In the genomic region with DNA sequence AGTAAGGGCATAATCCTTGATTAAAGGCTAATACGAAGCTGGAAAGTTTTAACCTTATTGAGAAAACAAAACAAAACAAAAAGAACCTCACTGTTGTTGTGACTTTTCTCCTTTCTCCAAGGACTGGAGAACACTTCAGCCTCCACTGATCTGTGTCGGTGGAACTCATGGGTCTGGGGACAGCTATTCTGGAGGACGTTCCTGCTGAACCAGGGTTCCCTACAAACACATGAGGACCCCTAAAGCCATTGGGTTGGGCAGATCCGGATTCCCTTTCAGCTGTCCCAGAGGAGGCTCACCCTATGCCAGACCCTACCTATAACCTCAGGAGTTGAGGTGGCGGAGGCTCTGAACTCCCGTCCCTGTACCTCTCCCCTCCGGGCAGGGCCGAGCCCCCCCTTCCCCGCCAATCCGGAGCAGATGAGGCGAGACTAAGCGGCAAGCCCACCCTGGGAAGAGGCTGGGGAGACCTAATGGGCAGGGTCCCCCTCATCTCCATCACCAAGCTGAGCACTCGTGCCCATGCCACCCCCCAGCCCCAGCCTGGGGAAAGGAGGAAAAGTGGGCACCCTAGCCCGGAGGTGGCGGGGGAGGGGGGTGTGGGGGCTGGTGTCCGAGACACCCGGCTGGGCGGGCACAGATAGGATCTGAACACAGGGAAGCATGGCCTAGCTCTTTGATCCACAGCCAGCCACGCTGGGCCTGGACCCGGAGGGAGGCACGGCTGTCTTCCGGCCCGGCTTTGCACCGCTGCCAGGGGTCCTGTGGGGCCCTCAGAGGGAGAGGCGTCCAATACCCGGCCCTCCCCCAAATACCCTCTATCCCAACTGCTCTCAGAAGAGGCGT, we compare ENCODE assay signal across 14 cellular contexts. TPM values are rescaled to one million over a fixed set of nuclear protein-coding genes. Genes with fewer than 3 reads are reported as not detected.
DNase-seq lines count a peak whose midpoint lies in the region; ATAC-seq and TF ChIP-seq lines count a peak whose summit lies in the region.
"Had no signal": no experiment of that assay in that cellular context is flagged by ENCODE, and none has a peak within 500 bp of the region (broad histone marks: within the 10 kb centered on the region; RNA-seq: fewer than 3 reads in every experiment).

No MANE protein-coding gene starts in this region.

- no peaks in the 10 kb centered on the region for H3K36me3 Mint-ChIP-seq in natural killer cell treated with Interleukin-12 subunit alpha and Interleukin-12 subunit beta and Interleukin-15 and Interleukin-18, amount 100 ng/mL, for 72 hours

- 44 to 48% methylated on average over 25 to 27 of the region's 27 CpGs for WGBS in aorta, 2 donors

- H3K36me3 ChIP-seq in left ventricle myocardium inferior (no peaks in the 10 kb centered on the region), ascending aorta (no peaks in the 10 kb centered on the region), aorta (ENCODE audit: control insufficient read depth in 1 of 2, insufficient read depth in 2 of 2, low read length in 1 of 2) (no peaks in the 10 kb centered on the region)
- H3K36me3 ChIP-seq: tibial artery had no signal

- no peak overlapping the region for H3K27ac ChIP-seq in left ventricle myocardium inferior (replicated peaks)
- H3K27ac ChIP-seq in ascending aorta = no peak overlapping the region
- H3K27ac ChIP-seq in aorta (ENCODE audit: low read depth in 1 of 2, low read length in 2 of 2) = no peak overlapping the region
- H3K27ac ChIP-seq: tibial artery had no signal

- H3K9me3 Mint-ChIP-seq in natural killer cell treated with Interleukin-12 subunit alpha and Interleukin-12 subunit beta and Interleukin-15 and Interleukin-18, amount 100 ng/mL, for 72 hours = no peaks in the 10 kb centered on the region

- H3K9me3 ChIP-seq in left ventricle myocardium inferior (replicated peaks) (no peaks in the 10 kb centered on the region), ascending aorta (no peaks in the 10 kb centered on the region), aorta (ENCODE audit: control insufficient read depth, low read length) (no peaks in the 10 kb centered on the region)
- H3K9me3 ChIP-seq: tibial artery had no signal

- no peak for ATAC-seq in left cardiac atrium
- ATAC-seq in natural killer cell treated with Interleukin-12 subunit alpha and Interleukin-12 subunit beta and Interleukin-15 and Interleukin-18, amount 100 ng/mL, for 72 hours = no peak
- ATAC-seq in aorta (ENCODE audit: low FRiP score) = peak; percentile 2
- no peak for ATAC-seq in HG03571 (IDR thresholded peaks at IDR 0.05; ENCODE audit: unreplicated experiment)

- H3K4me3 Mint-ChIP-seq in natural killer cell treated with Interleukin-12 subunit alpha and Interleukin-12 subunit beta and Interleukin-15 and Interleukin-18, amount 100 ng/mL, for 72 hours = peak overlapping the region; percentile 82

- peaks cover 18 to 43% of the 10 kb centered on the region in 2 donors for H3K4me1 Mint-ChIP-seq in natural killer cell treated with Interleukin-12 subunit alpha and Interleukin-12 subunit beta and Interleukin-15 and Interleukin-18, amount 100 ng/mL, for 72 hours (ENCODE audit: low read depth in 2 of 2)

- DNase-seq in left ventricle myocardium inferior (no peak), left cardiac atrium (no peak), ascending aorta (ENCODE audit: low spot score in 2 of 2) (no peak), aorta (no peak), posterior cingulate gyrus (no peak), LoVo (ENCODE audit: low spot score) (no peak)
- DNase-seq in natural killer cell treated with Interleukin-12 subunit alpha and Interleukin-12 subunit beta and Interleukin-15 and Interleukin-18, amount 100 ng/mL, for 72 hours (ENCODE audit: low spot score) = no peak
- DNase-seq: cerebellar nuclear complex; islet precursor cell; KBM-7; NCI-H2029 treated with DMSO at 0.1 percent for 48 hours; stimulated activated CD4-positive, alpha-beta T cell treated with anti-CD3 and anti-CD28 coated beads, Interleukin-4, amount 100 ng/mL, for 1 hour; tibial artery had no signal

- intact Hi-C loops in left ventricle myocardium inferior (cut with micrococcal nuclease) (no loop called here), left cardiac atrium (cut with DNase I) (no loop called here), ascending aorta (cut with DNase I) (no loop called here), aorta (cut with DNase I) (no loop called here), posterior cingulate gyrus (cut with DNase I) (no loop called here)

- H3K27me3 ChIP-seq in left ventricle myocardium inferior (ENCODE audit: low read depth) (peaks cover 30% of the 10 kb centered on the region), ascending aorta (no peaks in the 10 kb centered on the region), aorta (ENCODE audit: control insufficient read depth in 1 of 2, insufficient read depth in 2 of 2, low read length in 1 of 2) (no peaks in the 10 kb centered on the region)

- peaks cover 32% of the 10 kb centered on the region for H3K4me1 ChIP-seq in left ventricle myocardium inferior
- peaks cover 0 to 14% of the 10 kb centered on the region in 2 donors for H3K4me1 ChIP-seq in ascending aorta
- H3K4me1 ChIP-seq in aorta (ENCODE audit: control insufficient read depth in 1 of 2, insufficient read depth in 2 of 2, low read length in 2 of 2) = no peaks in the 10 kb centered on the region

- peak overlapping the region; percentile 74 for H3K4me3 ChIP-seq in left ventricle myocardium inferior
- peak overlapping the region; percentile 58 to 64 for H3K4me3 ChIP-seq in ascending aorta
- H3K4me3 ChIP-seq in aorta (ENCODE audit: low read length in 2 of 2) = no peak overlapping the region

- TF ChIP-seq CTCF in left ventricle myocardium inferior (IDR thresholded peaks at IDR 0.05; ENCODE audit: borderline replicate concordance) (no peak), ascending aorta (IDR thresholded peaks at IDR 0.05) (no peak)

- peak overlapping the region in 1 of 2 donors; percentile 9 for H3K27ac Mint-ChIP-seq in natural killer cell treated with Interleukin-12 subunit alpha and Interleukin-12 subunit beta and Interleukin-15 and Interleukin-18, amount 100 ng/mL, for 72 hours

- H3K27me3 Mint-ChIP-seq in natural killer cell treated with Interleukin-12 subunit alpha and Interleukin-12 subunit beta and Interleukin-15 and Interleukin-18, amount 100 ng/mL, for 72 hours = peaks cover 0 to 12% of the 10 kb centered on the region in 2 donors

RNA-seq across cellular contexts. Expression of a gene that starts 1.5 kb away (rescaled TPM):
- total RNA-seq in left ventricle myocardium inferior = 3.0 TPM
- total RNA-seq in left cardiac atrium = 1 to 10 TPM; 2.4 to 3.3 TPM
- total RNA-seq in ascending aorta = 12.1 TPM
- 1 to 10 TPM; 2.6 to 6.1 TPM for total RNA-seq in natural killer cell treated with Interleukin-12 subunit alpha and Interleukin-12 subunit beta and Interleukin-15 and Interleukin-18, amount 100 ng/mL, for 72 hours
- total RNA-seq in aorta = 1 to 10 TPM; 1.6 to 4.4 TPM
- 1 to 10 TPM in 1 of 2 donors, under 1 TPM in 1; 0.54 to 2.8 TPM for polyA plus RNA-seq in aorta

Comparison
In these comparisons a context has a peak if more than half of its experiments do, and no peak if none do; other contexts are left out.
1. H3K4me3 ChIP-seq: peak in left ventricle myocardium inferior (single experiment) and ascending aorta (2 of 2); none in aorta (0 of 2).